8 cellular contexts compared by ENCODE assay signal in genomic region chr10:71213761-71214440, GRCh38. TPM values are rescaled to one million over a fixed set of nuclear protein-coding genes. Genes with fewer than 3 reads are reported as not detected.
DNase-seq lines count a peak whose midpoint lies in the region; ATAC-seq, FAIRE-seq and TF ChIP-seq lines count a peak whose summit lies in the region.

No MANE protein-coding gene starts in this region.

- in situ Hi-C loops in transverse colon (cut with MboI; ENCODE audit: low pct_ligation_motif_present in 1 of 4, low pct_unique_long_range_greater_than_20kb in 1 of 4, low sequenced_read_pairs in 3 of 4), result no loop called here

- H3K4me1 ChIP-seq in lower lobe of right lung (peaks cover 55% of the 10 kb centered on the region), transverse colon (peaks cover 12 to 50% (median 41%) of the 10 kb centered on the region in 4 donors)

- ATAC-seq in lower lobe of right lung, result no peak
- ATAC-seq in GM19324 (IDR thresholded peaks at IDR 0.05; ENCODE audit: low FRiP score, unreplicated experiment), result no peak

- H3K27ac ChIP-seq in lower lobe of right lung (no peak overlapping the region), transverse colon (peak overlapping the region; percentile 20 to 91 (median 70))

- TF ChIP-seq EP300 in transverse colon (IDR thresholded peaks at IDR 0.05; ENCODE audit: low read depth), result no peak

- H3K9me3 ChIP-seq in lower lobe of right lung (no peaks in the 10 kb centered on the region), transverse colon (no peaks in the 10 kb centered on the region)

- 16 to 34% methylated on average over 5 to 29 of the region's 33 CpGs for WGBS in transverse colon (ENCODE audit: low coverage in 1 of 2), 2 donors

- DNase-seq in activated effector memory CD4-positive, alpha-beta T cell treated with anti-CD3 and anti-CD28 coated beads, Interleukin-2, amount 50 U/mL, for 16 hours, result peak; percentile 33
- no peak for DNase-seq in activated effector memory CD4-positive, alpha-beta T cell treated with Interleukin-2 at 50 U/mL for 16 hours
- peak; percentile 62 for DNase-seq in bronchial epithelial cell (ENCODE audit: low read depth)
- no peak for DNase-seq in lower lobe of right lung
- peak; percentile 41 for DNase-seq in transverse colon
- no peak for DNase-seq in NCI-H446 treated with DMSO at 0.1 percent for 48 hours (lab: John Stamatoyannopoulos, UW)
- no peak for DNase-seq in activated naive CD4-positive, alpha-beta T cell treated with Interleukin-2 at 50 U/mL for 16 hours

- intact Hi-C loops in lower lobe of right lung (cut with DNase I) (no loop called here), transverse colon (cut with DNase I; ENCODE audit: low total_unique reads) (loop anchor here (5.0 kb wide), 1 partner anchor 287 kb away; no protein-coding TSS in a partner anchor)

- no peak for FAIRE-seq in bronchial epithelial cell (lab: Jason Lieb, UNC)

- H3K36me3 ChIP-seq in bronchial epithelial cell (ENCODE audit: control insufficient read depth, insufficient read depth, low read length) (no peaks in the 10 kb centered on the region), lower lobe of right lung (no peaks in the 10 kb centered on the region), transverse colon (no peaks in the 10 kb centered on the region)

- H3K27me3 ChIP-seq in bronchial epithelial cell (ENCODE audit: control insufficient read depth, insufficient read depth, low read length), result peaks cover 21% of the 10 kb centered on the region
- peaks cover 23% of the 10 kb centered on the region for H3K27me3 ChIP-seq in lower lobe of right lung (ENCODE audit: low read depth)
- H3K27me3 ChIP-seq in transverse colon, result peaks cover 55% of the 10 kb centered on the region

- TF ChIP-seq POLR2A in transverse colon (IDR thresholded peaks at IDR 0.05), result no peak

- TF ChIP-seq CTCF in bronchial epithelial cell (IDR thresholded peaks at IDR 0.05; ENCODE audit: insufficient read depth, low read length, severe bottlenecking) (no peak), lower lobe of right lung (IDR thresholded peaks at IDR 0.05) (no peak), transverse colon (IDR thresholded peaks at IDR 0.05) (no peak)

- H3K4me3 ChIP-seq in bronchial epithelial cell (ENCODE audit: low read depth, low read length) (peak overlapping the region; percentile 86), lower lobe of right lung (peak overlapping the region; percentile 90), transverse colon (peak overlapping the region; percentile 39 to 78 (median 68))

RNA-seq across cellular contexts. Expression of gene UNC5B, which starts 1.5 kb away (rescaled TPM):
- total RNA-seq in bronchial epithelial cell, result 36.6 and 62.5 TPM in 2 replicates
- total RNA-seq in lower lobe of right lung, result 22.2 TPM
- total RNA-seq in transverse colon, result 10 to 100 TPM; 12.3 to 74.1 (median 41.2) TPM

Comparison
In these comparisons a context has a peak if more than half of its experiments do, and no peak if none do; other contexts are left out.
1. DNase-seq: peak in activated effector memory CD4-positive, alpha-beta T cell treated with anti-CD3 and anti-CD28 coated beads, Interleukin-2, amount 50 U/mL, for 16 hours (single experiment), bronchial epithelial cell (single experiment) and transverse colon (single experiment); none in activated effector memory CD4-positive, alpha-beta T cell treated with Interleukin-2 at 50 U/mL for 16 hours (single experiment), lower lobe of right lung (single experiment), NCI-H446 treated with DMSO at 0.1 percent for 48 hours (single experiment) and activated naive CD4-positive, alpha-beta T cell treated with Interleukin-2 at 50 U/mL for 16 hours (single experiment).
2. Peak in every context shown above with its lines, with median percentiles within 50 percentile points of each other: H3K4me3 ChIP-seq.